ENCODE assay signal across 15 cellular contexts in the genomic region with DNA sequence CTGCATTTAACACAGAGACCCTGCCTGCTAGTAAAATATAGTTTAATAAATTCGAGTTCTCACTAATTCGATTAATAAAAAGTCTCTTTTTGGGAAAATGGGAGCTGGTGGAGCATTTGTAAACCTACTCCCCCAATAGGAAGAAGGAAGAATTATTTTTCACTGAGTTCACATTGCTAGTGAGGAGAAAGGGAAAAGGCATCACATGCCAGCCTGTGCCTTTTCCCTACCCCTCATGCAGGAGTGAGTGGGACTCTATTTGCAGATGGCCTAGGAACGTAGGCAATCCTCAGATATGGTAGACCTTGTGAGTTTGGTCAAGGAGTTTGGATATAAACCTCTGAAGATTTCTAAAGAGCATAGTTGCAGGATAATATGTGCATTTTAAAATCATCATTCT.
DNase-seq lines count a peak whose midpoint lies in the region; ATAC-seq and TF ChIP-seq lines count a peak whose summit lies in the region.
"Had no signal": no experiment of that assay in that cellular context is flagged by ENCODE, and none has a peak within 500 bp of the region (broad histone marks: within the 10 kb centered on the region; RNA-seq: fewer than 3 reads in every experiment).

No MANE protein-coding gene starts in this region.

- POLR2A ChIA-PET in PC-3 (lab: Charles Lee; ENCODE audit: unreplicated experiment), result no interaction called here

- H3K9me3 ChIP-seq in PC-3 (ENCODE audit: low read length), result no peaks in the 10 kb centered on the region
- H3K9me3 ChIP-seq in psoas muscle, result no peaks in the 10 kb centered on the region
- H3K9me3 ChIP-seq: heart left ventricle, stomach had no signal

- H3K27me3 Mint-ChIP-seq in activated T-cell treated with anti-CD3 and anti-CD28 coated beads, Interleukin-2, amount 50 U/mL, for 72 hours (ENCODE audit: low read depth), result no peaks in the 10 kb centered on the region
- H3K27me3 Mint-ChIP-seq in effector memory CD8-positive, alpha-beta T cell, result no peaks in the 10 kb centered on the region
- no peaks in the 10 kb centered on the region for H3K27me3 Mint-ChIP-seq in stimulated activated memory B cell treated with anti-CD40 and anti-IgM and Interleukin-4, amounts not matched to agents 10 μg/mL and 1 μg/mL and 100 μg/mL, for 72 hours
- H3K27me3 Mint-ChIP-seq: activated B cell treated with CpG ODN at 0.5 μM for 24 hours had no signal

- H3K36me3 Mint-ChIP-seq in activated T-cell treated with anti-CD3 and anti-CD28 coated beads, Interleukin-2, amount 50 U/mL, for 72 hours (ENCODE audit: insufficient read depth in 2 of 2), result no peaks in the 10 kb centered on the region
- no peaks in the 10 kb centered on the region for H3K36me3 Mint-ChIP-seq in effector memory CD8-positive, alpha-beta T cell (ENCODE audit: insufficient read depth)
- no peaks in the 10 kb centered on the region for H3K36me3 Mint-ChIP-seq in stimulated activated memory B cell treated with anti-CD40 and anti-IgM and Interleukin-4, amounts not matched to agents 10 μg/mL and 1 μg/mL and 100 μg/mL, for 72 hours

- no peaks in the 10 kb centered on the region for H3K79me2 ChIP-seq in PC-3 (ENCODE audit: low read length)

- H3K27ac Mint-ChIP-seq in activated T-cell treated with anti-CD3 and anti-CD28 coated beads, Interleukin-2, amount 50 U/mL, for 72 hours, result peak overlapping the region; percentile 21
- H3K27ac Mint-ChIP-seq in effector memory CD8-positive, alpha-beta T cell, result peak overlapping the region; percentile 21 to 80
- H3K27ac Mint-ChIP-seq in stimulated activated memory B cell treated with anti-CD40 and anti-IgM and Interleukin-4, amounts not matched to agents 10 μg/mL and 1 μg/mL and 100 μg/mL, for 72 hours, result peak overlapping the region; percentile 59
- H3K27ac Mint-ChIP-seq: activated B cell treated with CpG ODN at 0.5 μM for 24 hours had no signal

- WGBS in psoas muscle, 3 donors, result 64 to 82% (median 65%) methylated on average over 3 of the region's 3 CpGs

- peak overlapping the region in 1 of 2 donors; percentile 15 for H3K4me3 Mint-ChIP-seq in activated T-cell treated with anti-CD3 and anti-CD28 coated beads, Interleukin-2, amount 50 U/mL, for 72 hours
- peak overlapping the region; percentile 17 to 54 for H3K4me3 Mint-ChIP-seq in effector memory CD8-positive, alpha-beta T cell
- no peak overlapping the region for H3K4me3 Mint-ChIP-seq in stimulated activated memory B cell treated with anti-CD40 and anti-IgM and Interleukin-4, amounts not matched to agents 10 μg/mL and 1 μg/mL and 100 μg/mL, for 72 hours
- H3K4me3 Mint-ChIP-seq: activated B cell treated with CpG ODN at 0.5 μM for 24 hours had no signal

- no peak for ATAC-seq in activated T-cell treated with anti-CD3 and anti-CD28 coated beads, Interleukin-2, amount 50 U/mL, for 72 hours (replicated peaks in 1 of 2)
- no peak for ATAC-seq in PC-3
- ATAC-seq in effector memory CD8-positive, alpha-beta T cell (replicated peaks), result no peak
- no peak for ATAC-seq in stimulated activated memory B cell treated with anti-CD40 and anti-IgM and Interleukin-4, amounts not matched to agents 10 μg/mL and 1 μg/mL and 100 μg/mL, for 72 hours
- no peak for ATAC-seq in psoas muscle
- ATAC-seq: activated naive CD4-positive, alpha-beta T cell treated with anti-CD3 and anti-CD28 coated beads, Interleukin-2, amount 50 U/mL, for 72 hours; heart left ventricle had no signal

- H3F3A ChIP-seq in PC-3 (ENCODE audit: low read length, unreplicated experiment), result no peaks in the 10 kb centered on the region

- H2AFZ ChIP-seq in PC-3 (ENCODE audit: low read length), result no peak overlapping the region

- intact Hi-C loops in PC-3 (cut with micrococcal nuclease) (loop anchor here (5.0 kb wide), 1 partner anchor 219 kb away; the partner anchor contains the start of gene TRIB2), psoas muscle (cut with DNase I) (no loop called here)

- TF ChIP-seq CTCF in PC-3 (conservative IDR thresholded peaks at IDR 0.05; ENCODE audit: low read depth, low read length) (peak; percentile 26; the same call in 1 of the 2 replicates), psoas muscle (IDR thresholded peaks at IDR 0.05) (no peak)

- H4K20me1 ChIP-seq in PC-3 (ENCODE audit: low read length), result no peaks in the 10 kb centered on the region

- H3K4me1 Mint-ChIP-seq in activated T-cell treated with anti-CD3 and anti-CD28 coated beads, Interleukin-2, amount 50 U/mL, for 72 hours (ENCODE audit: low read depth), result peaks cover 79% of the 10 kb centered on the region
- H3K4me1 Mint-ChIP-seq in effector memory CD8-positive, alpha-beta T cell (ENCODE audit: low read depth in 2 of 2), result peaks cover 65 to 71% of the 10 kb centered on the region in 2 donors
- H3K4me1 Mint-ChIP-seq in stimulated activated memory B cell treated with anti-CD40 and anti-IgM and Interleukin-4, amounts not matched to agents 10 μg/mL and 1 μg/mL and 100 μg/mL, for 72 hours, result peaks cover 71% of the 10 kb centered on the region

- H3K4me1 ChIP-seq in PC-3 (ENCODE audit: insufficient read depth, low read length) (peaks cover 22% of the 10 kb centered on the region), psoas muscle (no peaks in the 10 kb centered on the region)
- H3K4me1 ChIP-seq: stomach had no signal

- no peaks in the 10 kb centered on the region for H3K36me3 ChIP-seq in PC-3 (ENCODE audit: low read depth, low read length)
- H3K36me3 ChIP-seq in psoas muscle (ENCODE audit: insufficient read depth in 1 of 2, low read depth in 1 of 2), result no peaks in the 10 kb centered on the region
- H3K36me3 ChIP-seq: heart left ventricle, stomach had no signal

- H3K27me3 ChIP-seq in PC-3 (ENCODE audit: low read length), result no peaks in the 10 kb centered on the region
- peaks cover 0 to 3% (median 0%) of the 10 kb centered on the region in 3 donors for H3K27me3 ChIP-seq in psoas muscle (ENCODE audit: insufficient read depth in 3 of 3, low read length in 2 of 3)
- H3K27me3 ChIP-seq: heart left ventricle, stomach had no signal

- BruUV-seq in PC-3 (replicated peaks; lab: Mats Ljungman, UMichigan), result no TSS peak

- no peak overlapping the region for H3K9ac ChIP-seq in PC-3 (ENCODE audit: low read length)

- CTCF ChIA-PET in PC-3 (lab: Charles Lee), result no interaction called here

- H3K4me2 ChIP-seq in PC-3 (ENCODE audit: low read length), result no peak overlapping the region

- peaks cover 0 to 4% of the 10 kb centered on the region in 2 donors for H3K9me3 Mint-ChIP-seq in activated T-cell treated with anti-CD3 and anti-CD28 coated beads, Interleukin-2, amount 50 U/mL, for 72 hours
- peaks cover 0 to 2% of the 10 kb centered on the region in 2 donors for H3K9me3 Mint-ChIP-seq in effector memory CD8-positive, alpha-beta T cell
- H3K9me3 Mint-ChIP-seq in stimulated activated memory B cell treated with anti-CD40 and anti-IgM and Interleukin-4, amounts not matched to agents 10 μg/mL and 1 μg/mL and 100 μg/mL, for 72 hours, result peaks cover 3% of the 10 kb centered on the region
- H3K9me3 Mint-ChIP-seq: activated B cell treated with CpG ODN at 0.5 μM for 24 hours had no signal

- H3K9me2 ChIP-seq in PC-3 (replicated peaks; ENCODE audit: low read length), result no peaks in the 10 kb centered on the region

- DNase-seq in activated T-cell treated with anti-CD3 and anti-CD28 coated beads, Interleukin-2, amount 50 U/mL, for 72 hours, result no peak
- no peak for DNase-seq in activated T-cell treated with anti-CD3 and anti-CD28 coated beads for 4 hours
- DNase-seq in PC-3, result no peak
- DNase-seq in effector memory CD8-positive, alpha-beta T cell, result no peak
- no peak for DNase-seq in caudate nucleus (lab: John Stamatoyannopoulos, UW)
- no peak for DNase-seq in NCI-H446 (lab: John Stamatoyannopoulos, UW)
- DNase-seq in psoas muscle, result no peak
- DNase-seq: activated B cell treated with CpG ODN at 0.5 μM for 24 hours; activated CD8-positive, alpha-beta memory T cell treated with anti-CD3 and anti-CD28 coated beads, Interleukin-2, amount 50 U/mL, for 48 hours; heart left ventricle; NCI-H1436 treated with DMSO at 0.1 percent for 48 hours; NK-92 treated with Interleukin-12 subunit alpha and Interleukin-12 subunit beta, amount 100 ng/mL, for 24 hours; stomach had no signal

- H3K27ac ChIP-seq in PC-3 (ENCODE audit: low read length) (no peak overlapping the region; the same call in 1 of the 2 replicates), caudate nucleus (ENCODE audit: low read depth, low read length) (no peak overlapping the region), psoas muscle (no peak overlapping the region)
- H3K27ac ChIP-seq: heart left ventricle, stomach had no signal

- no peak overlapping the region for H3K4me3 ChIP-seq in PC-3 (ENCODE audit: low read length)
- no peak overlapping the region for H3K4me3 ChIP-seq in psoas muscle
- H3K4me3 ChIP-seq: heart left ventricle, stomach had no signal
